Comparison of ENCODE assay signal across 32 cellular contexts in the genomic region with DNA sequence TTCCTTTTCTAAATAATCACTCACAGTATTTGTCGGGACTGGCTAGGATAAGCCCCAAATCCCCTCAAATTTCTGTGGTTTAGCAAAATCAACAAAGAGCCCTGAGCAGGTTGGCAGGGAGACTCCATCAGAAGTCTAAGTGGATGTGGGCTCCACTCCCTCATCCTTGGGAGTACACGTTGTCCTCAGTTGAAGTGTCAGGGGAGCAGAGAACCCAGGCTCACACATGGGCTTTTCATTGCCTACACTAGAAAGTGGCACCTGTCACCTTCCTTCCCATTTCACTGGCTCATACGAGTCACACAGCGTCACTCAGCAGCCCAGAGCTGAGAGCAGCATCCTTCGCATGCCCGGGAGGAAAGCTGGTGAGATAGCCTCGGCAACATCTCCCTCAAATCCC.
"Had no signal": no experiment of that assay in that cellular context is flagged by ENCODE, and none has a peak within 500 bp of the region (broad histone marks: within the 10 kb centered on the region; RNA-seq: fewer than 3 reads in every experiment).

No MANE protein-coding gene starts in this region.

- DNase-seq: naive thymus-derived CD4-positive, alpha-beta T cell; natural killer cell; occipital lobe; ovary; posterior cingulate gyrus; psoas muscle; right cardiac atrium; right lobe of liver; sigmoid colon; spleen; stimulated activated CD4-positive, alpha-beta T cell treated with anti-CD3 and anti-CD28 coated beads, Interleukin-12 subunit alpha, Interleukin-12 subunit beta, amount 100 ng/mL, for 4 hours; stimulated activated CD4-positive, alpha-beta T cell treated with anti-CD3 and anti-CD28 coated beads, Interleukin-1b, Interleukin-23, amount 100 ng/mL, for 48 hours; stimulated activated CD4-positive, alpha-beta T cell treated with anti-CD3 and anti-CD28 coated beads, Interleukin-4, amount 100 ng/mL, for 1 hour; stimulated activated CD4-positive, alpha-beta T cell treated with anti-CD3 and anti-CD28 coated beads, Interleukin-4, amount 100 ng/mL, for 4 hours; stimulated activated CD8-positive, alpha-beta memory T cell treated with anti-CD3 and anti-CD28 coated beads, Interleukin-4, amount 100 ng/mL, for 48 hours; stimulated activated naive CD4-positive, alpha-beta T cell; stimulated activated naive CD8-positive, alpha-beta T cell treated with anti-CD3 and anti-CD28 coated beads, Interleukin-15, amount 100 ng/mL, for 72 hours; stimulated activated naive CD8-positive, alpha-beta T cell treated with anti-CD3 and anti-CD28 coated beads, Interleukin-15, Interleukin-2, amounts not matched to agents 100 U/mL and 50 U/mL, for 24 hours; substantia nigra; testis; tibial artery; transverse colon; upper lobe of left lung had no signal

- H3K4me1 ChIP-seq: neural progenitor cell, parathyroid adenoma, psoas muscle, right lobe of liver, sigmoid colon, spleen, testis, transverse colon, upper lobe of left lung had no signal

- H3K4me3 ChIP-seq: neural progenitor cell, ovary, psoas muscle, right lobe of liver, sigmoid colon, skin epidermis, smooth muscle cell, spleen, suprapubic skin, testis, tibial artery, transverse colon, upper lobe of left lung had no signal

- FAIRE-seq: urothelium cell line had no signal

- H3K27me3 Mint-ChIP-seq: naive thymus-derived CD4-positive, alpha-beta T cell; stimulated activated memory B cell treated with anti-CD40 and anti-IgM and Interleukin-4, amounts not matched to agents 10 μg/mL and 1 μg/mL and 100 μg/mL, for 72 hours; stimulated activated naive CD8-positive, alpha-beta T cell treated with anti-CD3 and anti-CD28 coated beads, Interleukin-15, amount 100 ng/mL, for 72 hours had no signal

- H3K27me3 ChIP-seq: neural progenitor cell, ovary, right lobe of liver, sigmoid colon, spleen, suprapubic skin, testis, tibial artery, transverse colon, upper lobe of left lung had no signal

- H3K9ac ChIP-seq: neural progenitor cell, parathyroid adenoma had no signal

- H2AFZ ChIP-seq: neural progenitor cell, parathyroid adenoma had no signal

- H3K4me1 Mint-ChIP-seq: natural killer cell; nephron; stimulated activated memory B cell treated with anti-CD40 and anti-IgM and Interleukin-4, amounts not matched to agents 10 μg/mL and 1 μg/mL and 100 μg/mL, for 72 hours; stimulated activated naive CD8-positive, alpha-beta T cell treated with anti-CD3 and anti-CD28 coated beads, Interleukin-15, amount 100 ng/mL, for 72 hours had no signal

- H3K27ac ChIP-seq: neural progenitor cell, ovary, parathyroid adenoma, psoas muscle, right lobe of liver, sigmoid colon, skin epidermis, spleen, suprapubic skin, testis, transverse colon, upper lobe of left lung had no signal

- H3K4me3 Mint-ChIP-seq: naive thymus-derived CD4-positive, alpha-beta T cell; natural killer cell; nephron; neural progenitor cell; stimulated activated memory B cell treated with anti-CD40 and anti-IgM and Interleukin-4, amounts not matched to agents 10 μg/mL and 1 μg/mL and 100 μg/mL, for 72 hours; stimulated activated naive CD8-positive, alpha-beta T cell treated with anti-CD3 and anti-CD28 coated beads, Interleukin-15, amount 100 ng/mL, for 72 hours had no signal

- H3K4me2 ChIP-seq: neural progenitor cell, smooth muscle cell had no signal

- H3K27ac Mint-ChIP-seq: naive thymus-derived CD4-positive, alpha-beta T cell; natural killer cell; nephron; neural progenitor cell; progenitor cell of endocrine pancreas; stimulated activated memory B cell treated with anti-CD40 and anti-IgM and Interleukin-4, amounts not matched to agents 10 μg/mL and 1 μg/mL and 100 μg/mL, for 72 hours; stimulated activated naive CD8-positive, alpha-beta T cell treated with anti-CD3 and anti-CD28 coated beads, Interleukin-15, amount 100 ng/mL, for 72 hours had no signal

- H3K36me3 Mint-ChIP-seq: naive thymus-derived CD4-positive, alpha-beta T cell; natural killer cell; neural progenitor cell; stimulated activated memory B cell treated with anti-CD40 and anti-IgM and Interleukin-4, amounts not matched to agents 10 μg/mL and 1 μg/mL and 100 μg/mL, for 72 hours had no signal

- H3K79me2 ChIP-seq: parathyroid adenoma had no signal

- H3K9me3 ChIP-seq: ovary, psoas muscle, right lobe of liver, testis, transverse colon had no signal

- H3K36me3 ChIP-seq: neural progenitor cell, ovary, right lobe of liver, sigmoid colon, spleen, suprapubic skin, tibial artery, transverse colon, upper lobe of left lung had no signal
